ENCODE assay signal across 14 cellular contexts in genomic region chr1:228336308-228337030, GRCh38.
DNase-seq lines count a peak whose midpoint lies in the region; ATAC-seq and TF ChIP-seq lines count a peak whose summit lies in the region.
"Had no signal": no experiment of that assay in that cellular context is flagged by ENCODE, and none has a peak within 500 bp of the region (broad histone marks: within the 10 kb centered on the region; RNA-seq: fewer than 3 reads in every experiment).

No MANE protein-coding gene starts in this region.

- no peak overlapping the region for H3K4me3 Mint-ChIP-seq in mesothelial cell of epicardium
- no peak overlapping the region for H3K4me3 Mint-ChIP-seq in CD8-positive, alpha-beta T cell
- H3K4me3 Mint-ChIP-seq: neural crest cell; stimulated activated naive CD8-positive, alpha-beta T cell treated with anti-CD3 and anti-CD28 coated beads, Interleukin-15, amount 100 ng/mL, for 72 hours; T-cell had no signal

- H3K4me3 ChIP-seq in fibroblast of mammary gland (ENCODE audit: control insufficient read depth, low read depth, low read length) (no peak overlapping the region), osteoblast (ENCODE audit: insufficient read depth, low read length) (no peak overlapping the region)
- no peak overlapping the region for H3K4me3 ChIP-seq in CD8-positive, alpha-beta T cell (ENCODE audit: low read depth, low read length)

- no peaks in the 10 kb centered on the region for H3K4me1 Mint-ChIP-seq in mesothelial cell of epicardium
- no peaks in the 10 kb centered on the region for H3K4me1 Mint-ChIP-seq in CD8-positive, alpha-beta T cell (ENCODE audit: low read depth)
- H3K4me1 Mint-ChIP-seq: neural crest cell, T-cell had no signal

- H3K36me3 ChIP-seq in osteoblast (ENCODE audit: insufficient read depth, low read length) = no peaks in the 10 kb centered on the region
- peaks cover 23% of the 10 kb centered on the region for H3K36me3 ChIP-seq in CD8-positive, alpha-beta T cell (ENCODE audit: insufficient read depth, low read length)

- intact Hi-C loops in CD8-positive, alpha-beta T cell (cut with DNase I, micrococcal nuclease) = no loop called here

- POLR2A ChIA-PET in CD8-positive, alpha-beta T cell (lab: Charles Lee) = no interaction called here

- H3K27ac Mint-ChIP-seq in mesothelial cell of epicardium = no peak overlapping the region
- H3K27ac Mint-ChIP-seq in CD8-positive, alpha-beta T cell = no peak overlapping the region
- H3K27ac Mint-ChIP-seq: T-cell had no signal

- no peaks in the 10 kb centered on the region for H3K79me2 ChIP-seq in osteoblast (ENCODE audit: insufficient read depth, low read length)

- no peaks in the 10 kb centered on the region for H3K27me3 Mint-ChIP-seq in mesothelial cell of epicardium (ENCODE audit: low read depth)
- no peaks in the 10 kb centered on the region for H3K27me3 Mint-ChIP-seq in CD8-positive, alpha-beta T cell (ENCODE audit: low read depth)
- H3K27me3 Mint-ChIP-seq: stimulated activated naive CD8-positive, alpha-beta T cell treated with anti-CD3 and anti-CD28 coated beads, Interleukin-15, amount 100 ng/mL, for 72 hours; T-cell had no signal

- H3K36me3 Mint-ChIP-seq in mesothelial cell of epicardium = peaks cover 3% of the 10 kb centered on the region
- H3K36me3 Mint-ChIP-seq in CD8-positive, alpha-beta T cell = peaks cover 50% of the 10 kb centered on the region

- no peak overlapping the region for H3K4me2 ChIP-seq in osteoblast (ENCODE audit: insufficient read depth, low read length)

- ATAC-seq in CD8-positive, alpha-beta T cell = no peak
- ATAC-seq: stimulated activated naive CD8-positive, alpha-beta T cell treated with anti-CD3 and anti-CD28 coated beads, Interleukin-15, amount 100 ng/mL, for 72 hours; T-cell had no signal

- CTCF ChIA-PET in CD8-positive, alpha-beta T cell (lab: Charles Lee) = no interaction called here

- H4K20me1 ChIP-seq in osteoblast (ENCODE audit: insufficient read depth, low read length) = no peaks in the 10 kb centered on the region

- H3K9me3 ChIP-seq in osteoblast (ENCODE audit: low read depth, low read length) = no peaks in the 10 kb centered on the region
- no peaks in the 10 kb centered on the region for H3K9me3 ChIP-seq in CD8-positive, alpha-beta T cell (ENCODE audit: low read length)

- H3K27me3 ChIP-seq in osteoblast (ENCODE audit: insufficient read depth, low read length) = no peaks in the 10 kb centered on the region
- H3K27me3 ChIP-seq in CD8-positive, alpha-beta T cell (ENCODE audit: insufficient read depth, low read length) = no peaks in the 10 kb centered on the region

- no peaks in the 10 kb centered on the region for H3K9me3 Mint-ChIP-seq in mesothelial cell of epicardium
- H3K9me3 Mint-ChIP-seq in CD8-positive, alpha-beta T cell = no peaks in the 10 kb centered on the region
- H3K9me3 Mint-ChIP-seq: neural crest cell; stimulated activated naive CD8-positive, alpha-beta T cell treated with anti-CD3 and anti-CD28 coated beads, Interleukin-15, amount 100 ng/mL, for 72 hours; T-cell had no signal

- DNase-seq in A172 (ENCODE audit: low spot score) = peak; percentile 63
- peak; percentile 60 for DNase-seq in GOT3 (lab: John Stamatoyannopoulos, UW)
- peak; percentile 38 for DNase-seq in fibroblast of mammary gland (ENCODE audit: low read depth)
- peak; percentile 95 for DNase-seq in osteoblast (ENCODE audit: insufficient read length, low spot score, missing footprints)
- DNase-seq in mesothelial cell of epicardium (ENCODE audit: low spot score in 2 of 2, unreplicated experiment in 2 of 2) = no peak
- DNase-seq in hippocampal formation (lab: John Stamatoyannopoulos, UW) = no peak
- no peak for DNase-seq in CD8-positive, alpha-beta T cell
- no peak for DNase-seq in epidermal melanocyte (ENCODE audit: insufficient read length, low spot score)
- DNase-seq: amniotic stem cell; erythroblast; NCI-H1436; stimulated activated naive CD8-positive, alpha-beta T cell treated with anti-CD3 and anti-CD28 coated beads, Interleukin-15, amount 100 ng/mL, for 72 hours had no signal

- no peak overlapping the region for H3K27ac ChIP-seq in osteoblast (ENCODE audit: low read depth, low read length)
- H3K27ac ChIP-seq in CD8-positive, alpha-beta T cell (ENCODE audit: low read depth, low read length) = no peak overlapping the region

- H2AFZ ChIP-seq in osteoblast (ENCODE audit: low read length) = no peak overlapping the region

- TF ChIP-seq CTCF in fibroblast of mammary gland (conservative IDR thresholded peaks at IDR 0.05; ENCODE audit: control insufficient read depth, insufficient read depth, low read depth, low read length) (no peak), osteoblast (IDR thresholded peaks at IDR 0.05; ENCODE audit: extremely low read depth, low read depth, low read length) (no peak), mesothelial cell of epicardium (IDR thresholded peaks at IDR 0.05; ENCODE audit: unreplicated experiment) (no peak)
- no peak for TF ChIP-seq CTCF in CD8-positive, alpha-beta T cell (IDR thresholded peaks at IDR 0.05)

- no peaks in the 10 kb centered on the region for H3K4me1 ChIP-seq in osteoblast (ENCODE audit: insufficient read depth, low read length)
- H3K4me1 ChIP-seq in CD8-positive, alpha-beta T cell (ENCODE audit: insufficient read depth, low read length) = no peaks in the 10 kb centered on the region

Comparison
In these comparisons a context has a peak if more than half of its experiments do, and no peak if none do; other contexts are left out.
1. DNase-seq: peak in A172 (single experiment), GOT3 (single experiment), fibroblast of mammary gland (single experiment) and osteoblast (single experiment); none in mesothelial cell of epicardium (0 of 2), hippocampal formation (0 of 2), CD8-positive, alpha-beta T cell (0 of 7) and epidermal melanocyte (single experiment).